Comparison of ENCODE assay signal across 1 cellular context in genomic region chr19:4974855-4975469, GRCh38.
TF ChIP-seq lines count a peak whose summit lies in the region.

No MANE protein-coding gene starts in this region.

TF ChIP-seq in IMR-90, 13 proteins besides CTCF, POLR2A, EP300 and RAD21:
- TF ChIP-seq BHLHE40 (IDR thresholded peaks at IDR 0.05; ENCODE audit: low read depth, low read length) = no peak
- TF ChIP-seq ELK1 (IDR thresholded peaks at IDR 0.05; ENCODE audit: borderline replicate concordance, low read depth, low read length) = no peak
- TF ChIP-seq MXI1 (IDR thresholded peaks at IDR 0.05; ENCODE audit: borderline replicate concordance, low read depth, low read length) = no peak
- no peak for TF ChIP-seq CEBPB (IDR thresholded peaks at IDR 0.05; ENCODE audit: low read depth, low read length)
- no peak for TF ChIP-seq RCOR1 (IDR thresholded peaks at IDR 0.05; ENCODE audit: insufficient replicate concordance, low read length)
- no peak for TF ChIP-seq MAFK (IDR thresholded peaks at IDR 0.05; ENCODE audit: low read depth, low read length)
- TF ChIP-seq FOS (IDR thresholded peaks at IDR 0.05; ENCODE audit: low read depth, low read length) = no peak
- no peak for TF ChIP-seq RFX5 (IDR thresholded peaks at IDR 0.05; ENCODE audit: low read depth, low read length)
- TF ChIP-seq SMC3 (IDR thresholded peaks at IDR 0.05; ENCODE audit: low read depth, low read length) = no peak
- no peak for TF ChIP-seq USF2 (IDR thresholded peaks at IDR 0.05; ENCODE audit: low read depth, low read length)
- TF ChIP-seq NFE2L2 (IDR thresholded peaks at IDR 0.05; ENCODE audit: low read depth, low read length) = no peak
- TF ChIP-seq CHD1 (IDR thresholded peaks at IDR 0.05; ENCODE audit: low read depth, low read length) = no peak
- TF ChIP-seq MAZ (IDR thresholded peaks at IDR 0.05; ENCODE audit: borderline replicate concordance, low read depth, low read length) = no peak
